In genomic region chr12:51369581-51369980, GRCh38 we compare ENCODE assay signal across 1 cellular context.
TF ChIP-seq lines count a peak whose summit lies in the region.

No MANE protein-coding gene starts in this region.

TF ChIP-seq in GM12878, 131 proteins besides CTCF, POLR2A, EP300 and RAD21:
- TF ChIP-seq NKRF (conservative IDR thresholded peaks at IDR 0.05) (no peak), ZNF384 (IDR thresholded peaks at IDR 0.05; ENCODE audit: borderline replicate concordance, low read depth, low read length) (no peak), HCFC1 (IDR thresholded peaks at IDR 0.05; ENCODE audit: low read length) (no peak), HDGF (IDR thresholded peaks at IDR 0.05) (no peak), CREM (IDR thresholded peaks at IDR 0.05; ENCODE audit: low read depth) (no peak), SREBF2 (IDR thresholded peaks at IDR 0.05; ENCODE audit: low read length) (no peak), WRNIP1 (IDR thresholded peaks at IDR 0.05; ENCODE audit: borderline replicate concordance, low read depth, low read length) (no peak), SUZ12 (IDR thresholded peaks at IDR 0.05; ENCODE audit: unreplicated experiment) (no peak), FOXK2 (IDR thresholded peaks at IDR 0.05) (no peak), ETV6 (conservative IDR thresholded peaks at IDR 0.05 in 1 of 2, IDR thresholded peaks at IDR 0.05 in 1 of 2; ENCODE audit: borderline replicate concordance in 1 of 2, low read depth in 1 of 2) (no peak), HDAC6 (IDR thresholded peaks at IDR 0.05; ENCODE audit: unreplicated experiment) (no peak), DPF2 (IDR thresholded peaks at IDR 0.05) (no peak), POLR2AphosphoS5 (IDR thresholded peaks at IDR 0.05; ENCODE audit: low read length) (no peak), EGR1 (IDR thresholded peaks at IDR 0.05; ENCODE audit: borderline replicate concordance in 1 of 2, low read depth in 2 of 2, low read length in 2 of 2) (no peak), RAD51 (IDR thresholded peaks at IDR 0.05) (no peak), STAT3 (IDR thresholded peaks at IDR 0.05; ENCODE audit: low read depth, low read length) (no peak)
- TF ChIP-seq, protein P1, sequence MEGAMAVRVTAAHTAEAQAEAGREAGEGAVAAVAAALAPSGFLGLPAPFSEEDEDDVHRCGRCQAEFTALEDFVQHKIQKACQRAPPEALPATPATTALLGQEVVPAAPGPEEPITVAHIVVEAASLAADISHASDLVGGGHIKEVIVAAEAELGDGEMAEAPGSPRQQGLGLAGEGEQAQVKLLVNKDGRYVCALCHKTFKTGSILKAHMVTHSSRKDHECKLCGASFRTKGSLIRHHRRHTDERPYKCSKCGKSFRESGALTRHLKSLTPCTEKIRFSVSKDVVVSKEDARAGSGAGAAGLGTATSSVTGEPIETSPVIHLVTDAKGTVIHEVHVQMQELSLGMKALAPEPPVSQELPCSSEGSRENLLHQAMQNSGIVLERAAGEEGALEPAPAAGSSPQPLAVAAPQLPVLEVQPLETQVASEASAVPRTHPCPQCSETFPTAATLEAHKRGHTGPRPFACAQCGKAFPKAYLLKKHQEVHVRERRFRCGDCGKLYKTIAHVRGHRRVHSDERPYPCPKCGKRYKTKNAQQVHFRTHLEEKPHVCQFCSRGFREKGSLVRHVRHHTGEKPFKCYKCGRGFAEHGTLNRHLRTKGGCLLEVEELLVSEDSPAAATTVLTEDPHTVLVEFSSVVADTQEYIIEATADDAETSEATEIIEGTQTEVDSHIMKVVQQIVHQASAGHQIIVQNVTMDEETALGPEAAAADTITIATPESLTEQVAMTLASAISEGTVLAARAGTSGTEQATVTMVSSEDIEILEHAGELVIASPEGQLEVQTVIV (IDR thresholded peaks at IDR 0.05; ENCODE audit: borderline replicate concordance, partially characterized antibody): no peak
- TF ChIP-seq, protein P2, sequence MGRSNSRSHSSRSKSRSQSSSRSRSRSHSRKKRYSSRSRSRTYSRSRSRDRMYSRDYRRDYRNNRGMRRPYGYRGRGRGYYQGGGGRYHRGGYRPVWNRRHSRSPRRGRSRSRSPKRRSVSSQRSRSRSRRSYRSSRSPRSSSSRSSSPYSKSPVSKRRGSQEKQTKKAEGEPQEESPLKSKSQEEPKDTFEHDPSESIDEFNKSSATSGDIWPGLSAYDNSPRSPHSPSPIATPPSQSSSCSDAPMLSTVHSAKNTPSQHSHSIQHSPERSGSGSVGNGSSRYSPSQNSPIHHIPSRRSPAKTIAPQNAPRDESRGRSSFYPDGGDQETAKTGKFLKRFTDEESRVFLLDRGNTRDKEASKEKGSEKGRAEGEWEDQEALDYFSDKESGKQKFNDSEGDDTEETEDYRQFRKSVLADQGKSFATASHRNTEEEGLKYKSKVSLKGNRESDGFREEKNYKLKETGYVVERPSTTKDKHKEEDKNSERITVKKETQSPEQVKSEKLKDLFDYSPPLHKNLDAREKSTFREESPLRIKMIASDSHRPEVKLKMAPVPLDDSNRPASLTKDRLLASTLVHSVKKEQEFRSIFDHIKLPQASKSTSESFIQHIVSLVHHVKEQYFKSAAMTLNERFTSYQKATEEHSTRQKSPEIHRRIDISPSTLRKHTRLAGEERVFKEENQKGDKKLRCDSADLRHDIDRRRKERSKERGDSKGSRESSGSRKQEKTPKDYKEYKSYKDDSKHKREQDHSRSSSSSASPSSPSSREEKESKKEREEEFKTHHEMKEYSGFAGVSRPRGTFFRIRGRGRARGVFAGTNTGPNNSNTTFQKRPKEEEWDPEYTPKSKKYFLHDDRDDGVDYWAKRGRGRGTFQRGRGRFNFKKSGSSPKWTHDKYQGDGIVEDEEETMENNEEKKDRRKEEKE (IDR thresholded peaks at IDR 0.05): no peak
TF ChIP-seq in GM12878: peak in this region for 0.
